ENCODE assay signal across 9 cellular contexts in the genomic region with DNA sequence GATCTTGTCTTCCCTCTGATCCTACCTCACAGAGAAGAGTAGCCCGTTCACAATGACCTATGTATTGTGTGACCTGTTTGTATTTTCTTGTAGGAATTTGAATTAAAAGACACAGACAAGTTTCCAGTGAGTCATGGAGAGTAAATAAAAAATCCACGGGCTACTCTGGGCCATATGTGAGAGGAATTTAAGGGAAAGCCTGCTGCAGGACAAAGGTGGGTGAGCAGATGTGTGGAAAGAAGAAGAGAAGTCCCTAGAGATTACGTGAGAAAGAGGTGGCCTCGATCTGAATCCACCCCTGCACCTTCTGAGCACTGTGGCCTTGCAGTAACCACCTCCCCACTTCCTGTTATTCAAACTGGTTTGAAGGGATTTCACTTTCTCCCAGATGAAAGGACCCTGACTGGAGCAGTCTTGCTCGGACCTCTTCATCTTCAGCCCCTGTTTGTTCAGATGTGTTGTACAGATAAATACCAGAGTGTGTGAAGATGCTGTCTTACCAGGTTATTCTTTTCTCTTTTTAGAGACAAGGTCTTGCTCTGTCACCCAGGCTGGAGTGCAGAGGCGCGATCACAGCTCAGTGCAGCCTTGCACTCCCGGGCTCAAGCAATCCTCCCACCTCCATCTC.
A peak's percentile ranks its signal among the peaks of the same experiment; 100 is the strongest.
DNase-seq lines count a peak whose midpoint lies in the region; ATAC-seq and TF ChIP-seq lines count a peak whose summit lies in the region.
"Had no signal": no experiment of that assay in that cellular context is flagged by ENCODE, and none has a peak within 500 bp of the region (broad histone marks: within the 10 kb centered on the region; RNA-seq: fewer than 3 reads in every experiment).

No MANE protein-coding gene starts in this region.

- H3K4me1 ChIP-seq in CD4-positive, CD25-positive, alpha-beta regulatory T cell (ENCODE audit: control insufficient read depth, insufficient read depth, low read length, poor library complexity, severe bottlenecking): peaks cover 11% of the 10 kb centered on the region
- no peaks in the 10 kb centered on the region for H3K4me1 ChIP-seq in suprapubic skin

- peak; percentile 67 to 75 for ATAC-seq in CD4-positive, CD25-positive, alpha-beta regulatory T cell (ENCODE audit: low read depth in 2 of 2)
- ATAC-seq in GM18907 (IDR thresholded peaks at IDR 0.05; ENCODE audit: unreplicated experiment) (peak; percentile 88), HG03025 (IDR thresholded peaks at IDR 0.05; ENCODE audit: low FRiP score, unreplicated experiment) (peak; percentile 73)
- ATAC-seq in activated T-cell treated with anti-CD3 and anti-CD28 coated beads, Interleukin-2, amount 50 U/mL, for 4 hours: peak; percentile 80 to 83

- H3K36me3 Mint-ChIP-seq in CD4-positive, CD25-positive, alpha-beta regulatory T cell: peaks cover 4% of the 10 kb centered on the region
- peaks cover 2% of the 10 kb centered on the region for H3K36me3 Mint-ChIP-seq in activated T-cell treated with anti-CD3 and anti-CD28 coated beads, Interleukin-2, amount 50 U/mL, for 4 hours (ENCODE audit: insufficient read depth)

- no peaks in the 10 kb centered on the region for H3K36me3 ChIP-seq in CD4-positive, CD25-positive, alpha-beta regulatory T cell (ENCODE audit: control insufficient read depth, insufficient read depth, low read length)
- no peaks in the 10 kb centered on the region for H3K36me3 ChIP-seq in suprapubic skin

- H3K27ac ChIP-seq in CD4-positive, CD25-positive, alpha-beta regulatory T cell (ENCODE audit: insufficient read depth, low read length, poor library complexity, severe bottlenecking): no peak overlapping the region
- H3K27ac ChIP-seq in suprapubic skin: no peak overlapping the region

- H3K9me3 Mint-ChIP-seq in CD4-positive, CD25-positive, alpha-beta regulatory T cell: peaks cover 0 to 3% (median 0%) of the 10 kb centered on the region in 7 donors
- H3K9me3 Mint-ChIP-seq in activated T-cell treated with anti-CD3 and anti-CD28 coated beads, Interleukin-2, amount 50 U/mL, for 4 hours: no peaks in the 10 kb centered on the region
- H3K9me3 Mint-ChIP-seq: neural crest cell had no signal

- peak in 2 of 3 donors; percentile 10 to 79 for DNase-seq in CD4-positive, CD25-positive, alpha-beta regulatory T cell
- no peak for DNase-seq in activated T-cell treated with anti-CD3 and anti-CD28 coated beads, Interleukin-2, amount 50 U/mL, for 4 hours
- DNase-seq in NCI-H187 treated with DMSO at 0.1 percent for 48 hours (lab: John Stamatoyannopoulos, UW) (no peak), NCI-H748 treated with DMSO at 0.1 percent for 48 hours (lab: John Stamatoyannopoulos, UW) (no peak), suprapubic skin (ENCODE audit: low spot score in 2 of 2) (no peak), iPS-NIHi7 (ENCODE audit: extremely low spot score) (no peak)

- H3K4me1 Mint-ChIP-seq in CD4-positive, CD25-positive, alpha-beta regulatory T cell: peaks cover 12 to 30% (median 24%) of the 10 kb centered on the region in 4 donors
- H3K4me1 Mint-ChIP-seq in activated T-cell treated with anti-CD3 and anti-CD28 coated beads, Interleukin-2, amount 50 U/mL, for 4 hours (ENCODE audit: low read depth): peaks cover 37% of the 10 kb centered on the region

- peaks cover 4% of the 10 kb centered on the region for H3K27me3 Mint-ChIP-seq in CD4-positive, CD25-positive, alpha-beta regulatory T cell
- H3K27me3 Mint-ChIP-seq in activated T-cell treated with anti-CD3 and anti-CD28 coated beads, Interleukin-2, amount 50 U/mL, for 4 hours (ENCODE audit: low read depth): peaks cover 2% of the 10 kb centered on the region

- no peaks in the 10 kb centered on the region for H3K27me3 ChIP-seq in CD4-positive, CD25-positive, alpha-beta regulatory T cell (ENCODE audit: control insufficient read depth, insufficient read depth, low read length)
- H3K27me3 ChIP-seq in suprapubic skin: no peaks in the 10 kb centered on the region

- peak overlapping the region in 3 of 4 donors; percentile 23 to 51 (median 45) for H3K4me3 Mint-ChIP-seq in CD4-positive, CD25-positive, alpha-beta regulatory T cell
- H3K4me3 Mint-ChIP-seq in activated T-cell treated with anti-CD3 and anti-CD28 coated beads, Interleukin-2, amount 50 U/mL, for 4 hours: peak overlapping the region; percentile 34
- H3K4me3 Mint-ChIP-seq: neural crest cell had no signal

- 72% methylated on average over 8 of the region's 8 CpGs for WGBS in suprapubic skin

- H3K9me3 ChIP-seq in CD4-positive, CD25-positive, alpha-beta regulatory T cell (ENCODE audit: control insufficient read depth in 2 of 2, low read length in 2 of 2): no peaks in the 10 kb centered on the region
- no peaks in the 10 kb centered on the region for H3K9me3 ChIP-seq in suprapubic skin

- H3K4me3 ChIP-seq in CD4-positive, CD25-positive, alpha-beta regulatory T cell (ENCODE audit: low read depth, low read length): peak overlapping the region; percentile 55
- no peak overlapping the region for H3K4me3 ChIP-seq in suprapubic skin

- TF ChIP-seq POLR2A in suprapubic skin (IDR thresholded peaks at IDR 0.05): no peak

- TF ChIP-seq EP300 in suprapubic skin (IDR thresholded peaks at IDR 0.05): no peak

- peak overlapping the region in 2 of 3 donors; percentile 82 to 89 for H3K27ac Mint-ChIP-seq in CD4-positive, CD25-positive, alpha-beta regulatory T cell

- no peak for TF ChIP-seq CTCF in suprapubic skin (IDR thresholded peaks at IDR 0.05)

Comparison
In these comparisons a context has a peak if more than half of its experiments do, and no peak if none do; other contexts are left out.
1. DNase-seq: peak in CD4-positive, CD25-positive, alpha-beta regulatory T cell (2 of 3); none in activated T-cell treated with anti-CD3 and anti-CD28 coated beads, Interleukin-2, amount 50 U/mL, for 4 hours (single experiment), NCI-H187 treated with DMSO at 0.1 percent for 48 hours (single experiment), NCI-H748 treated with DMSO at 0.1 percent for 48 hours (single experiment), suprapubic skin (0 of 2) and iPS-NIHi7 (single experiment).
2. Peak in every context shown above with its lines, with median percentiles within 50 percentile points of each other: ATAC-seq.